ENCODE assay signal across 1 cellular context in the genomic region with DNA sequence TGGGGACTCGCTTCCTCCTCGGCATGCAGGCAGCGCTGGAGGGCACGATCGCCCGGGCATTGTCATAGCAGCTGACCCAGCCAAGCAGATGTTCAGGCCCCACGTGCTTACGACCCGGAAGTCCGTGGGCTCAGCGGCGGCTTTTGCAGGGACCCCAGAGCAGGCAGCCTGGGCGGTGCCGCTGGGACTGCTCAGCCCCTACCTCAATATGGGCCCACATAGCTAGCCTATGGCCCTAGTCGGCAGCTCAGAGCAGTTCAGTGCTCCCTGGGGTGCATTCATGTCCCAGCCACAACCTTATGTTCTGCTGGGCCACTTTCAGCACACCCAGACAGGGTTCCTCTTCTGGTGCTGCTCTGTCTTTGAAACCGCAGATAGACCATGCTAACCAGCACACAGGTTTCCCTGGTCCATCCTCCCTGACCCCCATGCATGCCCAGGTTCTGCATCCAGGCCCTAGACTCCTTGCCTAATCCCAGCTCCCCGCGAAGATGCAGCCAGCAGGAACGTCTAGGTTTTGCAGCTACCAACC.
TF ChIP-seq lines count a peak whose summit lies in the region.

No MANE protein-coding gene starts in this region.

TF ChIP-seq in GM12878, 131 proteins besides CTCF, POLR2A, EP300 and RAD21 (continued from another document):
- TF ChIP-seq, protein P1, sequence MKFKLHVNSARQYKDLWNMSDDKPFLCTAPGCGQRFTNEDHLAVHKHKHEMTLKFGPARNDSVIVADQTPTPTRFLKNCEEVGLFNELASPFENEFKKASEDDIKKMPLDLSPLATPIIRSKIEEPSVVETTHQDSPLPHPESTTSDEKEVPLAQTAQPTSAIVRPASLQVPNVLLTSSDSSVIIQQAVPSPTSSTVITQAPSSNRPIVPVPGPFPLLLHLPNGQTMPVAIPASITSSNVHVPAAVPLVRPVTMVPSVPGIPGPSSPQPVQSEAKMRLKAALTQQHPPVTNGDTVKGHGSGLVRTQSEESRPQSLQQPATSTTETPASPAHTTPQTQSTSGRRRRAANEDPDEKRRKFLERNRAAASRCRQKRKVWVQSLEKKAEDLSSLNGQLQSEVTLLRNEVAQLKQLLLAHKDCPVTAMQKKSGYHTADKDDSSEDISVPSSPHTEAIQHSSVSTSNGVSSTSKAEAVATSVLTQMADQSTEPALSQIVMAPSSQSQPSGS (IDR thresholded peaks at IDR 0.05; ENCODE audit: low read length), result no peak
- TF ChIP-seq SMAD5 (IDR thresholded peaks at IDR 0.05; ENCODE audit: low read depth) (no peak), MYC (IDR thresholded peaks at IDR 0.05; ENCODE audit: insufficient read depth, insufficient read length, insufficient replicate concordance, low read length, severe bottlenecking) (peak; percentile 58), GATAD2B (conservative IDR thresholded peaks at IDR 0.05; ENCODE audit: low read depth) (0 out of 2 replicates have a peak, but pooled peaks have one; percentile 44), BHLHE40 (IDR thresholded peaks at IDR 0.05; ENCODE audit: borderline replicate concordance in 1 of 2, low read depth in 2 of 2, low read length in 1 of 2) (peak; percentile 72 to 84), POLR2AphosphoS5 (IDR thresholded peaks at IDR 0.05; ENCODE audit: low read length) (0 out of 2 replicates have a peak, but pooled peaks have one; percentile 45), IKZF1 (conservative IDR thresholded peaks at IDR 0.05) (0 out of 2 replicates have a peak, but pooled peaks have one; percentile 26), NFXL1 (IDR thresholded peaks at IDR 0.05; ENCODE audit: borderline replicate concordance) (no peak), SMC3 (IDR thresholded peaks at IDR 0.05; ENCODE audit: borderline replicate concordance, low read length) (no peak), BCL11A (IDR thresholded peaks at IDR 0.05; ENCODE audit: low read depth, low read length) (no peak), RAD51 (IDR thresholded peaks at IDR 0.05) (peak; percentile 77), TBL1XR1 (IDR thresholded peaks at IDR 0.05; ENCODE audit: low read depth, low read length) (0 out of 2 replicates have a peak, but pooled peaks have one; percentile 15), CBX3 (IDR thresholded peaks at IDR 0.05; ENCODE audit: borderline replicate concordance, low read depth) (no peak), BMI1 (IDR thresholded peaks at IDR 0.05; ENCODE audit: borderline replicate concordance) (no peak), SPI1 (IDR thresholded peaks at IDR 0.05; ENCODE audit: borderline replicate concordance, insufficient read depth, low read depth, low read length) (peak; percentile 1; the same call in 1 of the 2 replicates), ZNF207 (IDR thresholded peaks at IDR 0.05; ENCODE audit: borderline replicate concordance) (no peak), NBN (IDR thresholded peaks at IDR 0.05) (0 out of 2 replicates have a peak, but pooled peaks have one; percentile 13), TCF12 (IDR thresholded peaks at IDR 0.05; ENCODE audit: low read depth, low read length) (peak; percentile 66; the same call in 1 of the 2 replicates), RB1 (IDR thresholded peaks at IDR 0.05; ENCODE audit: borderline replicate concordance) (no peak)
- TF ChIP-seq, protein P2, sequence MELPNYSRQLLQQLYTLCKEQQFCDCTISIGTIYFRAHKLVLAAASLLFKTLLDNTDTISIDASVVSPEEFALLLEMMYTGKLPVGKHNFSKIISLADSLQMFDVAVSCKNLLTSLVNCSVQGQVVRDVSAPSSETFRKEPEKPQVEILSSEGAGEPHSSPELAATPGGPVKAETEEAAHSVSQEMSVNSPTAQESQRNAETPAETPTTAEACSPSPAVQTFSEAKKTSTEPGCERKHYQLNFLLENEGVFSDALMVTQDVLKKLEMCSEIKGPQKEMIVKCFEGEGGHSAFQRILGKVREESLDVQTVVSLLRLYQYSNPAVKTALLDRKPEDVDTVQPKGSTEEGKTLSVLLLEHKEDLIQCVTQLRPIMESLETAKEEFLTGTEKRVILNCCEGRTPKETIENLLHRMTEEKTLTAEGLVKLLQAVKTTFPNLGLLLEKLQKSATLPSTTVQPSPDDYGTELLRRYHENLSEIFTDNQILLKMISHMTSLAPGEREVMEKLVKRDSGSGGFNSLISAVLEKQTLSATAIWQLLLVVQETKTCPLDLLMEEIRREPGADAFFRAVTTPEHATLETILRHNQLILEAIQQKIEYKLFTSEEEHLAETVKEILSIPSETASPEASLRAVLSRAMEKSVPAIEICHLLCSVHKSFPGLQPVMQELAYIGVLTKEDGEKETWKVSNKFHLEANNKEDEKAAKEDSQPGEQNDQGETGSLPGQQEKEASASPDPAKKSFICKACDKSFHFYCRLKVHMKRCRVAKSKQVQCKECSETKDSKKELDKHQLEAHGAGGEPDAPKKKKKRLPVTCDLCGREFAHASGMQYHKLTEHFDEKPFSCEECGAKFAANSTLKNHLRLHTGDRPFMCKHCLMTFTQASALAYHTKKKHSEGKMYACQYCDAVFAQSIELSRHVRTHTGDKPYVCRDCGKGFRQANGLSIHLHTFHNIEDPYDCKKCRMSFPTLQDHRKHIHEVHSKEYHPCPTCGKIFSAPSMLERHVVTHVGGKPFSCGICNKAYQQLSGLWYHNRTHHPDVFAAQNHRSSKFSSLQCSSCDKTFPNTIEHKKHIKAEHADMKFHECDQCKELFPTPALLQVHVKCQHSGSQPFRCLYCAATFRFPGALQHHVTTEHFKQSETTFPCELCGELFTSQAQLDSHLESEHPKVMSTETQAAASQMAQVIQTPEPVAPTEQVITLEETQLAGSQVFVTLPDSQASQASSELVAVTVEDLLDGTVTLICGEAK (IDR thresholded peaks at IDR 0.05; ENCODE audit: borderline replicate concordance), result no peak
- TF ChIP-seq, protein P3, sequence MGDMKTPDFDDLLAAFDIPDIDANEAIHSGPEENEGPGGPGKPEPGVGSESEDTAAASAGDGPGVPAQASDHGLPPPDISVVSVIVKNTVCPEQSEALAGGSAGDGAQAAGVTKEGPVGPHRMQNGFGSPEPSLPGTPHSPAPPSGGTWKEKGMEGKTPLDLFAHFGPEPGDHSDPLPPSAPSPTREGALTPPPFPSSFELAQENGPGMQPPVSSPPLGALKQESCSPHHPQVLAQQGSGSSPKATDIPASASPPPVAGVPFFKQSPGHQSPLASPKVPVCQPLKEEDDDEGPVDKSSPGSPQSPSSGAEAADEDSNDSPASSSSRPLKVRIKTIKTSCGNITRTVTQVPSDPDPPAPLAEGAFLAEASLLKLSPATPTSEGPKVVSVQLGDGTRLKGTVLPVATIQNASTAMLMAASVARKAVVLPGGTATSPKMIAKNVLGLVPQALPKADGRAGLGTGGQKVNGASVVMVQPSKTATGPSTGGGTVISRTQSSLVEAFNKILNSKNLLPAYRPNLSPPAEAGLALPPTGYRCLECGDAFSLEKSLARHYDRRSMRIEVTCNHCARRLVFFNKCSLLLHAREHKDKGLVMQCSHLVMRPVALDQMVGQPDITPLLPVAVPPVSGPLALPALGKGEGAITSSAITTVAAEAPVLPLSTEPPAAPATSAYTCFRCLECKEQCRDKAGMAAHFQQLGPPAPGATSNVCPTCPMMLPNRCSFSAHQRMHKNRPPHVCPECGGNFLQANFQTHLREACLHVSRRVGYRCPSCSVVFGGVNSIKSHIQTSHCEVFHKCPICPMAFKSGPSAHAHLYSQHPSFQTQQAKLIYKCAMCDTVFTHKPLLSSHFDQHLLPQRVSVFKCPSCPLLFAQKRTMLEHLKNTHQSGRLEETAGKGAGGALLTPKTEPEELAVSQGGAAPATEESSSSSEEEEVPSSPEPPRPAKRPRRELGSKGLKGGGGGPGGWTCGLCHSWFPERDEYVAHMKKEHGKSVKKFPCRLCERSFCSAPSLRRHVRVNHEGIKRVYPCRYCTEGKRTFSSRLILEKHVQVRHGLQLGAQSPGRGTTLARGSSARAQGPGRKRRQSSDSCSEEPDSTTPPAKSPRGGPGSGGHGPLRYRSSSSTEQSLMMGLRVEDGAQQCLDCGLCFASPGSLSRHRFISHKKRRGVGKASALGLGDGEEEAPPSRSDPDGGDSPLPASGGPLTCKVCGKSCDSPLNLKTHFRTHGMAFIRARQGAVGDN (IDR thresholded peaks at IDR 0.05), result peak; percentile 63; the same call in 1 of the 2 replicates
- TF ChIP-seq, protein P4, sequence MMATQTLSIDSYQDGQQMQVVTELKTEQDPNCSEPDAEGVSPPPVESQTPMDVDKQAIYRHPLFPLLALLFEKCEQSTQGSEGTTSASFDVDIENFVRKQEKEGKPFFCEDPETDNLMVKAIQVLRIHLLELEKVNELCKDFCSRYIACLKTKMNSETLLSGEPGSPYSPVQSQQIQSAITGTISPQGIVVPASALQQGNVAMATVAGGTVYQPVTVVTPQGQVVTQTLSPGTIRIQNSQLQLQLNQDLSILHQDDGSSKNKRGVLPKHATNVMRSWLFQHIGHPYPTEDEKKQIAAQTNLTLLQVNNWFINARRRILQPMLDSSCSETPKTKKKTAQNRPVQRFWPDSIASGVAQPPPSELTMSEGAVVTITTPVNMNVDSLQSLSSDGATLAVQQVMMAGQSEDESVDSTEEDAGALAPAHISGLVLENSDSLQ (IDR thresholded peaks at IDR 0.05), result no peak
- TF ChIP-seq, protein P5, sequence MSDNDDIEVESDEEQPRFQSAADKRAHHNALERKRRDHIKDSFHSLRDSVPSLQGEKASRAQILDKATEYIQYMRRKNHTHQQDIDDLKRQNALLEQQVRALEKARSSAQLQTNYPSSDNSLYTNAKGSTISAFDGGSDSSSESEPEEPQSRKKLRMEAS (IDR thresholded peaks at IDR 0.05; ENCODE audit: low read depth, low read length), result peak; percentile 77
- TF ChIP-seq, protein P6, sequence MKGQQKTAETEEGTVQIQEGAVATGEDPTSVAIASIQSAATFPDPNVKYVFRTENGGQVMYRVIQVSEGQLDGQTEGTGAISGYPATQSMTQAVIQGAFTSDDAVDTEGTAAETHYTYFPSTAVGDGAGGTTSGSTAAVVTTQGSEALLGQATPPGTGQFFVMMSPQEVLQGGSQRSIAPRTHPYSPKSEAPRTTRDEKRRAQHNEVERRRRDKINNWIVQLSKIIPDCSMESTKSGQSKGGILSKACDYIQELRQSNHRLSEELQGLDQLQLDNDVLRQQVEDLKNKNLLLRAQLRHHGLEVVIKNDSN (IDR thresholded peaks at IDR 0.05; ENCODE audit: borderline replicate concordance, extremely low read length, insufficient read depth, low read depth, low read length), result peak; percentile 51
